Comparison of ENCODE assay signal across 13 cellular contexts in the genomic region with DNA sequence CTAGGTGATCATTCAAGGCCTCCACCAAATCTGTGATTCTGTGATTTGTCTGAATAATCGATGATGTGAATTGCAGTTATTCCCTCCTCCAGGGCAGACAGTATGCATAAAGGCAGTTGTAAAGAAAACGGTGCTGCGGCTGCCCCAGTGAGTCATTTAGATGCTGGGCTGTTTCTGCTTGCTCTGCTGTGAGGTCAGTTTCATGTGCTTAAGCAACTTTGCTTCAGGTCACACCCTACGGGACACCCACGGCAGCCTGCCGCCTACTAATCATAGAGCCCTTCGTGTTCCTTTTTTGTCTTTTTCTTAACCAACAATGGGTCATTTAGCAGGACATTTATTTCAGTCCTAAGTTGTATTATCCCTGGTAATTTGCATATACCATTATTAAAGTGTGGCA.
DNase-seq lines count a peak whose midpoint lies in the region; ATAC-seq and TF ChIP-seq lines count a peak whose summit lies in the region.
"Had no signal": no experiment of that assay in that cellular context is flagged by ENCODE, and none has a peak within 500 bp of the region (broad histone marks: within the 10 kb centered on the region; RNA-seq: fewer than 3 reads in every experiment).

No MANE protein-coding gene starts in this region.

- dilution Hi-C loops in IMR-90 (cut with HindIII; ENCODE audit: low sequenced_read_pairs, unreplicated experiment) = no loop called here
- dilution Hi-C loops in mammary epithelial cell (cut with HindIII; ENCODE audit: low sequenced_read_pairs) = no loop called here

- H3K36me3 ChIP-seq in IMR-90 (ENCODE audit: control insufficient read depth, insufficient read depth, low read length) = no peaks in the 10 kb centered on the region
- H3K36me3 ChIP-seq in mammary epithelial cell (ENCODE audit: insufficient read depth, low read length) = no peaks in the 10 kb centered on the region
- no peaks in the 10 kb centered on the region for H3K36me3 ChIP-seq in mesenchymal stem cell (ENCODE audit: control insufficient read depth in 1 of 2, insufficient read depth in 2 of 2, low read depth in 1 of 2, low read length in 2 of 2)

- H2BK120ac ChIP-seq in IMR-90 (ENCODE audit: low read depth, low read length) (no peak overlapping the region), mesenchymal stem cell (ENCODE audit: low read depth, low read length) (no peak overlapping the region)

- no peak overlapping the region for H2BK20ac ChIP-seq in IMR-90 (ENCODE audit: low read depth, low read length)

- CTCF ChIA-PET in IMR-90 (lab: Yijun Ruan, JAX) (no interaction called here), mammary epithelial cell (lab: Charles Lee; ENCODE audit: low non-redundant PET) (no interaction called here)

- peak; percentile 96 for ATAC-seq in IMR-90 (ENCODE audit: low read depth)
- ATAC-seq: activated naive CD4-positive, alpha-beta T cell treated with anti-CD3 and anti-CD28 coated beads, Interleukin-2, amount 50 U/mL, for 72 hours had no signal

- no peak overlapping the region for H4K5ac ChIP-seq in IMR-90 (ENCODE audit: low read depth, low read length)

- BruUV-seq in IMR-90 (replicated peaks; lab: Mats Ljungman, UMichigan) (no TSS peak), mammary epithelial cell (replicated peaks; lab: Mats Ljungman, UMichigan) (no TSS peak)

- H3K14ac ChIP-seq in IMR-90 (replicated peaks; ENCODE audit: low read depth, low read length) (no peak overlapping the region), mesenchymal stem cell (ENCODE audit: low read length in 2 of 2) (no peak overlapping the region)

- no peak overlapping the region for H3K4me3 ChIP-seq in AG10803 (ENCODE audit: low read length)
- H3K4me3 ChIP-seq in IMR-90 (ENCODE audit: insufficient read depth, low read depth, low read length) = no peak overlapping the region
- H3K4me3 ChIP-seq in mammary epithelial cell (replicated peaks in 1 of 3; ENCODE audit: insufficient read depth in 1 of 3, low read depth in 2 of 3, low read length in 3 of 3) = no peak overlapping the region
- no peak overlapping the region for H3K4me3 ChIP-seq in mesenchymal stem cell (ENCODE audit: insufficient read depth in 1 of 2, low read depth in 1 of 2, low read length in 2 of 2)

- H3K27ac ChIP-seq in IMR-90 (ENCODE audit: insufficient read depth, low read length) (no peak overlapping the region), mammary epithelial cell (ENCODE audit: insufficient read depth, low read depth, low read length) (no peak overlapping the region), mesenchymal stem cell (ENCODE audit: low read length, poor library complexity, severe bottlenecking) (peak overlapping the region; percentile 82)
- H3K27ac ChIP-seq: KMS-11 had no signal

- no peak overlapping the region for H3K18ac ChIP-seq in IMR-90 (ENCODE audit: low read depth, low read length)
- no peak overlapping the region for H3K18ac ChIP-seq in mesenchymal stem cell (ENCODE audit: low read depth in 1 of 2, low read length in 2 of 2)

- peak overlapping the region; percentile 0 for H2AFZ ChIP-seq in IMR-90 (replicated peaks; ENCODE audit: low read length, poor library complexity)
- peak overlapping the region; percentile 9 for H2AFZ ChIP-seq in mammary epithelial cell (ENCODE audit: low read depth, low read length)
- H2AFZ ChIP-seq in mesenchymal stem cell (ENCODE audit: low read depth, low read length) = no peak overlapping the region

- peaks cover 2% of the 10 kb centered on the region; the same call in 1 of the 2 replicates for H3K4me1 ChIP-seq in IMR-90 (ENCODE audit: control insufficient read depth, insufficient read depth, low read length)
- H3K4me1 ChIP-seq in mammary epithelial cell (ENCODE audit: insufficient read depth, low read length) = peaks cover 8% of the 10 kb centered on the region
- peaks cover 7% of the 10 kb centered on the region for H3K4me1 ChIP-seq in mesenchymal stem cell (ENCODE audit: control insufficient read depth, insufficient read depth, low read depth, low read length)

- H3K9me3 ChIP-seq in IMR-90 (ENCODE audit: control insufficient read depth, insufficient read depth, low read length) = no peaks in the 10 kb centered on the region
- H3K9me3 ChIP-seq in mammary epithelial cell (replicated peaks; ENCODE audit: insufficient read depth, low read length) = no peaks in the 10 kb centered on the region
- H3K9me3 ChIP-seq in mesenchymal stem cell (ENCODE audit: control insufficient read depth, low read length) = no peaks in the 10 kb centered on the region

- intact Hi-C loops in IMR-90 (cut with micrococcal nuclease) = no loop called here
- intact Hi-C loops in mammary epithelial cell (cut with micrococcal nuclease) = no loop called here

- TF ChIP-seq CTCF in AG10803 (conservative IDR thresholded peaks at IDR 0.05; ENCODE audit: low read length) = no peak
- no peak for TF ChIP-seq CTCF in IMR-90 (conservative IDR thresholded peaks at IDR 0.05; ENCODE audit: low read depth, low read length)
- no peak for TF ChIP-seq CTCF in mammary epithelial cell (conservative IDR thresholded peaks at IDR 0.05 in 1 of 2, IDR thresholded peaks at IDR 0.05 in 1 of 2; ENCODE audit: extremely low read depth in 1 of 2, insufficient read depth in 1 of 2, low read depth in 1 of 2, low read length in 2 of 2)

- H2BK15ac ChIP-seq in IMR-90 (ENCODE audit: low read depth, low read length) (no peak overlapping the region), mesenchymal stem cell (ENCODE audit: low read depth, poor library complexity, severe bottlenecking) (no peak overlapping the region)

- DNase-seq in AG10803 (ENCODE audit: low read depth) (peak; percentile 20), IMR-90 (peak; percentile 83), mammary epithelial cell (peak; percentile 85), mesenchymal stem cell (peak; percentile 87), DMS153 (lab: John Stamatoyannopoulos, UW) (no peak), cortex of kidney (lab: John Stamatoyannopoulos, UW) (no peak), inferior parietal cortex (ENCODE audit: extremely low spot score) (no peak), DMS79 treated with DMSO at 0.1 percent for 48 hours (lab: John Stamatoyannopoulos, UW) (no peak)
- DNase-seq: CD8-positive, alpha-beta memory T cell; erythroblast; stimulated activated CD4-positive, alpha-beta T cell treated with anti-CD3 and anti-CD28 coated beads, Interleukin-1b, Interleukin-23, amount 100 ng/mL, for 48 hours had no signal

- H2AK5ac ChIP-seq in IMR-90 (ENCODE audit: low read depth, low read length) (no peak overlapping the region), mesenchymal stem cell (ENCODE audit: low read length, severe bottlenecking) (no peak overlapping the region)

- POLR2A ChIA-PET in IMR-90 (lab: Charles Lee; ENCODE audit: unreplicated experiment) = no interaction called here

- in situ Hi-C loops in IMR-90 (cut with MboI; ENCODE audit: low sequenced_read_pairs) (no loop called here), mammary epithelial cell (cut with MboI; ENCODE audit: low sequenced_read_pairs in 2 of 2) (no loop called here)

- H3K79me2 ChIP-seq in mammary epithelial cell (ENCODE audit: insufficient read depth, low read length) = no peaks in the 10 kb centered on the region

- no peak overlapping the region for H2AK9ac ChIP-seq in IMR-90 (replicated peaks; ENCODE audit: low read depth, low read length, poor library complexity)

- no peak overlapping the region for H3K4ac ChIP-seq in IMR-90 (ENCODE audit: low read depth, low read length)
- no peak overlapping the region for H3K4ac ChIP-seq in mesenchymal stem cell (ENCODE audit: low read depth in 1 of 2, low read length in 2 of 2)

- H3K4me2 ChIP-seq in IMR-90 (ENCODE audit: low read depth, low read length) = no peak overlapping the region
- H3K4me2 ChIP-seq in mammary epithelial cell (ENCODE audit: insufficient read depth, low read depth, low read length) = peak overlapping the region; percentile 10
- H3K4me2 ChIP-seq in mesenchymal stem cell (ENCODE audit: low read length, poor library complexity, severe bottlenecking) = peak overlapping the region; percentile 18
- H3K4me2 ChIP-seq: KMS-11 had no signal

- WGBS in IMR-90 (ENCODE audit: extremely low coverage in 2 of 2, insufficient read length in 1 of 2), 2 experiments = 58% methylated on average over 3 of the region's 7 CpGs; no CpG with 5 or more reads in 1 of the 2 experiments
- WGBS in mammary epithelial cell (ENCODE audit: low coverage, missing lambda C conversion rate) = 14% methylated on average over 7 of the region's 7 CpGs
- WGBS in mesenchymal stem cell = 38% methylated on average over 3 of the region's 7 CpGs

- H3K56ac ChIP-seq in IMR-90 (ENCODE audit: extremely low read depth, insufficient read depth, low read length) = no peak overlapping the region

- H4K20me1 ChIP-seq in IMR-90 (ENCODE audit: insufficient read depth, low read length) (no peaks in the 10 kb centered on the region), mammary epithelial cell (ENCODE audit: insufficient read depth, low read length) (no peaks in the 10 kb centered on the region)

- H4K91ac ChIP-seq in IMR-90 (ENCODE audit: insufficient read depth, low read depth, low read length) = no peak overlapping the region
- H4K91ac ChIP-seq in mesenchymal stem cell (ENCODE audit: low read length) = no peak overlapping the region

- H3K9ac ChIP-seq in IMR-90 (ENCODE audit: low read depth, low read length) = no peak overlapping the region
- no peak overlapping the region for H3K9ac ChIP-seq in mammary epithelial cell (ENCODE audit: insufficient read depth, low read length)
- H3K9ac ChIP-seq in mesenchymal stem cell (ENCODE audit: low read length) = peak overlapping the region; percentile 62
- H3K9ac ChIP-seq: KMS-11 had no signal

- H3K79me1 ChIP-seq in IMR-90 (ENCODE audit: low read depth in 1 of 2, low read length in 2 of 2) = no peaks in the 10 kb centered on the region
- H3K79me1 ChIP-seq in mesenchymal stem cell (replicated peaks; ENCODE audit: low read length, poor library complexity, severe bottlenecking) = no peaks in the 10 kb centered on the region

- H3K27me3 ChIP-seq in IMR-90 (ENCODE audit: control insufficient read depth, insufficient read depth, low read length) = no peaks in the 10 kb centered on the region
- H3K27me3 ChIP-seq in mammary epithelial cell (ENCODE audit: insufficient read depth, low read length) = no peaks in the 10 kb centered on the region
- no peaks in the 10 kb centered on the region for H3K27me3 ChIP-seq in mesenchymal stem cell (ENCODE audit: control insufficient read depth in 1 of 2, insufficient read depth in 1 of 2, low read length in 2 of 2)

- TF ChIP-seq POLR2A in IMR-90 (IDR thresholded peaks at IDR 0.05; ENCODE audit: low read depth, low read length) = no peak

- H3K23ac ChIP-seq in IMR-90 (ENCODE audit: low read depth, low read length) (no peak overlapping the region), mesenchymal stem cell (ENCODE audit: low read length in 2 of 2) (no peak overlapping the region)

- H2BK5ac ChIP-seq in IMR-90 (ENCODE audit: low read depth, low read length, poor library complexity, severe bottlenecking) (no peak overlapping the region), mesenchymal stem cell (ENCODE audit: low read depth, low read length, poor library complexity, severe bottlenecking) (no peak overlapping the region)

- no peak overlapping the region for H2BK12ac ChIP-seq in mesenchymal stem cell (ENCODE audit: low read length in 2 of 2)

- H4K8ac ChIP-seq in IMR-90 (ENCODE audit: low read depth in 2 of 2, low read length in 2 of 2) (no peak overlapping the region), mesenchymal stem cell (ENCODE audit: low read length) (no peak overlapping the region)

- no peak for TF ChIP-seq RAD21 in IMR-90 (IDR thresholded peaks at IDR 0.05; ENCODE audit: low read length)

- H3K9me1 ChIP-seq in IMR-90 (ENCODE audit: insufficient read depth, low read length) = peaks cover 3% of the 10 kb centered on the region; the same call in 1 of the 2 replicates

Comparison
In these comparisons a context has a peak if more than half of its experiments do, and no peak if none do; other contexts are left out.
1. DNase-seq: peak in AG10803 (single experiment), IMR-90 (single experiment), mammary epithelial cell (single experiment) and mesenchymal stem cell (single experiment); none in DMS153 (single experiment), cortex of kidney (single experiment), inferior parietal cortex (single experiment) and DMS79 treated with DMSO at 0.1 percent for 48 hours (single experiment).